8 cellular contexts compared by ENCODE assay signal in genomic region chr10:124703778-124704427, GRCh38. TPM values are rescaled to one million over a fixed set of nuclear protein-coding genes. Genes with fewer than 3 reads are reported as not detected.
DNase-seq lines count a peak whose midpoint lies in the region; ATAC-seq and TF ChIP-seq lines count a peak whose summit lies in the region.

No MANE protein-coding gene starts in this region.

- CTCF ChIA-PET in CD8-positive, alpha-beta memory T cell (lab: Charles Lee), result interaction anchor here (1.5 to 15.2 kb wide), 7 partner anchors 13 to 163 kb away, joined by 3 to 312 read pairs (median 12); no protein-coding TSS in a partner anchor
- CTCF ChIA-PET in activated B cell treated with CpG ODN at 0.5 μM for 24 hours (lab: Charles Lee), result interaction anchor here (1.6 to 3.2 kb wide), 2 partner anchors 15 to 38 kb away, joined by 5 to 15 read pairs; no protein-coding TSS in a partner anchor

- peaks cover 4% of the 10 kb centered on the region for H3K36me3 ChIP-seq in CD8-positive, alpha-beta memory T cell (ENCODE audit: insufficient read depth, low read length)

- H3K27me3 Mint-ChIP-seq in CD8-positive, alpha-beta memory T cell, result no peaks in the 10 kb centered on the region
- H3K27me3 Mint-ChIP-seq in activated B cell treated with CpG ODN at 0.5 μM for 24 hours, result no peaks in the 10 kb centered on the region

- intact Hi-C loops in activated B cell treated with CpG ODN at 0.5 μM for 24 hours (cut with micrococcal nuclease) (no loop called here), Right ventricle myocardium inferior (cut with DNase I) (loop anchor here (2.0 kb wide), 1 partner anchor 37 kb away; no protein-coding TSS in a partner anchor), posterior cingulate gyrus (cut with DNase I) (no loop called here)

- H3K27ac ChIP-seq in CD8-positive, alpha-beta memory T cell (ENCODE audit: low read depth, low read length), result no peak overlapping the region

- no peak for TF ChIP-seq CTCF in activated B cell treated with CpG ODN at 0.5 μM for 24 hours (IDR thresholded peaks at IDR 0.05)

- H3K4me3 Mint-ChIP-seq in CD8-positive, alpha-beta memory T cell, result peak overlapping the region in 4 of 7 donors; percentile 34 to 70 (median 52)
- H3K4me3 Mint-ChIP-seq in activated B cell treated with CpG ODN at 0.5 μM for 24 hours, result no peak overlapping the region

- H3K4me3 ChIP-seq in CD8-positive, alpha-beta memory T cell (ENCODE audit: low read length), result no peak overlapping the region

- peak overlapping the region; percentile 93 to 99 (median 98) for H3K27ac Mint-ChIP-seq in CD8-positive, alpha-beta memory T cell
- peak overlapping the region; percentile 96 for H3K27ac Mint-ChIP-seq in activated B cell treated with CpG ODN at 0.5 μM for 24 hours

- peak in 1 of 5 donors; percentile 11 for DNase-seq in CD8-positive, alpha-beta memory T cell
- no peak for DNase-seq in activated B cell treated with CpG ODN at 0.5 μM for 24 hours
- peak; percentile 90 for DNase-seq in Right ventricle myocardium inferior (ENCODE audit: missing footprints)
- DNase-seq in posterior cingulate gyrus, result peak; percentile 52 to 95 (median 70)
- DNase-seq in NCI-H1436 treated with DMSO at 0.1 percent for 48 hours (lab: John Stamatoyannopoulos, UW), result no peak

- no peaks in the 10 kb centered on the region for H3K9me3 ChIP-seq in CD8-positive, alpha-beta memory T cell (ENCODE audit: low read length)

- H3K4me1 ChIP-seq in CD8-positive, alpha-beta memory T cell (ENCODE audit: insufficient read depth, low read length), result peaks cover 99% of the 10 kb centered on the region

- no peaks in the 10 kb centered on the region for H3K9me3 Mint-ChIP-seq in CD8-positive, alpha-beta memory T cell
- H3K9me3 Mint-ChIP-seq in activated B cell treated with CpG ODN at 0.5 μM for 24 hours, result no peaks in the 10 kb centered on the region

- peaks cover 0 to 72% (median 0%) of the 10 kb centered on the region in 3 donors for H3K36me3 Mint-ChIP-seq in CD8-positive, alpha-beta memory T cell
- H3K36me3 Mint-ChIP-seq in activated B cell treated with CpG ODN at 0.5 μM for 24 hours (ENCODE audit: low read depth), result peaks cover 69% of the 10 kb centered on the region

- H3K4me1 Mint-ChIP-seq in CD8-positive, alpha-beta memory T cell, result peaks cover 95 to 100% (median 99%) of the 10 kb centered on the region in 3 donors
- H3K4me1 Mint-ChIP-seq in activated B cell treated with CpG ODN at 0.5 μM for 24 hours, result peaks cover 99% of the 10 kb centered on the region

- H3K27me3 ChIP-seq in CD8-positive, alpha-beta memory T cell (ENCODE audit: insufficient read depth, low read length, poor library complexity, severe bottlenecking), result no peaks in the 10 kb centered on the region

- no peak for ATAC-seq in activated B cell treated with CpG ODN at 0.5 μM for 24 hours (ENCODE audit: low read depth)
- peak; percentile 83 for ATAC-seq in Right ventricle myocardium inferior
- no peak for ATAC-seq in GM21360 (IDR thresholded peaks at IDR 0.05; ENCODE audit: unreplicated experiment)
- no peak for ATAC-seq in GM19455 (IDR thresholded peaks at IDR 0.05; ENCODE audit: unreplicated experiment)
- no peak for ATAC-seq in GM21528 (IDR thresholded peaks at IDR 0.05; ENCODE audit: low FRiP score, unreplicated experiment)

- POLR2A ChIA-PET in CD8-positive, alpha-beta memory T cell (lab: Charles Lee), result interaction anchor here (2.9 kb wide), 1 partner anchor 14 kb away, joined by 18 read pairs; no protein-coding TSS in a partner anchor
- POLR2A ChIA-PET in activated B cell treated with CpG ODN at 0.5 μM for 24 hours (lab: Charles Lee), result interaction anchor here (0.6 to 7.8 kb wide), 6 partner anchors 10 to 102 kb away, joined by 3 to 78 read pairs (median 4); no protein-coding TSS in a partner anchor

RNA-seq across cellular contexts. Expression of gene FAM53B, which starts 40.3 kb away (rescaled TPM):
- 10 to 100 TPM; 28.8 to 29.2 TPM for total RNA-seq in CD8-positive, alpha-beta memory T cell
- 41.6 TPM for polyA plus RNA-seq in CD8-positive, alpha-beta memory T cell
- 70.9 and 73.9 TPM in 2 replicates for total RNA-seq in activated B cell treated with CpG ODN at 0.5 μM for 24 hours
- 41.2 TPM for total RNA-seq in Right ventricle myocardium inferior

Comparison
In these comparisons a context has a peak if more than half of its experiments do, and no peak if none do; other contexts are left out.
1. DNase-seq: peak in Right ventricle myocardium inferior (single experiment) and posterior cingulate gyrus (10 of 10); none in activated B cell treated with CpG ODN at 0.5 μM for 24 hours (single experiment) and NCI-H1436 treated with DMSO at 0.1 percent for 48 hours (single experiment).